In the genomic region with DNA sequence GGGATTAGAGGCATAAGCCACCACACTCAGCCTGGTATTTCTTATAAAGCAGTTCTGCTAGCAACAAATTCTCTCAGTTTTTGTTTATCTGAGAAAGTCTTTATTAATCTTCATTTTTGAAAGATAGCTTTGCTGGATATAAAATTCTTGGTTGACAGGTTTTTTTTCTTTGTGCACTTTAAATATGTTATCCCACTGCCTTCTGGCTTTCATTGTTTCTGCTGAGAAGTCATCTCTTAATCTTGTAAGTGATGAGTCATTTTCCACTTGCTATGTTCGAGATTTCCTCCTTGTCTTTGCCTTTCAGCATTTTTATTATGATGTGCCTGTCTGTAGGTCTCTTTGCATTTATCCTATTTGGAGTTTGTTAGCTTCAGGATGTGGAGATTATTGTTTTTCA, we compare ENCODE assay signal across 2 cellular contexts.
TF ChIP-seq lines count a peak whose summit lies in the region.

No MANE protein-coding gene starts in this region.

TF ChIP-seq in HepG2, 621 proteins besides CTCF, POLR2A, EP300 and RAD21:
- peak; percentile 92 for TF ChIP-seq ZNF317 (CRISPR knock-in tag; IDR thresholded peaks at IDR 0.05)
- TF ChIP-seq BRCA1 (CRISPR knock-in tag; IDR thresholded peaks at IDR 0.05): no peak
- TF ChIP-seq ZNF17 (CRISPR knock-in tag; IDR thresholded peaks at IDR 0.05): no peak
- peak; percentile 82; the same call in 1 of the 2 replicates for TF ChIP-seq ZNF136 (CRISPR knock-in tag; IDR thresholded peaks at IDR 0.05; ENCODE audit: low read depth)
TF ChIP-seq in HepG2: peak in this region for 2.

TF ChIP-seq in K562, 482 proteins besides CTCF, POLR2A, EP300 and RAD21:
- no peak for TF ChIP-seq SMAD1 (IDR thresholded peaks at IDR 0.05; ENCODE audit: low read depth, low read length, partially characterized antibody)
- peak; percentile 95 for TF ChIP-seq CBX5 (IDR thresholded peaks at IDR 0.05; ENCODE audit: borderline replicate concordance, low read depth)
- no peak for TF ChIP-seq CBX1 (IDR thresholded peaks at IDR 0.05; ENCODE audit: low read depth)
- no peak for TF ChIP-seq HDAC2 (IDR thresholded peaks at IDR 0.05)
- TF ChIP-seq JUND (IDR thresholded peaks at IDR 0.05; ENCODE audit: borderline replicate concordance, low read depth, low read length): peak; percentile 91
- TF ChIP-seq JUND (tag; IDR thresholded peaks at IDR 0.05; ENCODE audit: borderline replicate concordance, low read depth, low read length): peak; percentile 88
- TF ChIP-seq FOSL1 (tag; conservative IDR thresholded peaks at IDR 0.05): peak; percentile 82
- no peak for TF ChIP-seq ELF4 (CRISPR knock-in tag; IDR thresholded peaks at IDR 0.05)
- peak; percentile 66 for TF ChIP-seq ZNF316 (IDR thresholded peaks at IDR 0.05)
- no peak for TF ChIP-seq PHTF2 (CRISPR knock-in tag; IDR thresholded peaks at IDR 0.05)
- TF ChIP-seq ATF3 (IDR thresholded peaks at IDR 0.05): peak; percentile 90
- TF ChIP-seq ATF3 (CRISPR knock-in tag; conservative IDR thresholded peaks at IDR 0.05): peak; percentile 60; the same call in 1 of the 2 replicates
- peak; percentile 49 for TF ChIP-seq C11orf30 (IDR thresholded peaks at IDR 0.05; ENCODE audit: low read depth)
- peak; percentile 41 for TF ChIP-seq MAFF (IDR thresholded peaks at IDR 0.05; ENCODE audit: low read length)
- TF ChIP-seq ZZZ3 (IDR thresholded peaks at IDR 0.05): no peak
- TF ChIP-seq TEAD4 (IDR thresholded peaks at IDR 0.05; ENCODE audit: low read length): 0 out of 2 replicates have a peak, but pooled peaks have one; percentile 8
- no peak for TF ChIP-seq TEAD4 (CRISPR knock-in tag; IDR thresholded peaks at IDR 0.05; ENCODE audit: borderline replicate concordance)
- TF ChIP-seq RUNX1 (IDR thresholded peaks at IDR 0.05; ENCODE audit: low read depth): no peak
- no peak for TF ChIP-seq HNRNPK (IDR thresholded peaks at IDR 0.05; ENCODE audit: low read depth, low read length, poor library complexity, severe bottlenecking)
- TF ChIP-seq BRD9 (IDR thresholded peaks at IDR 0.05; ENCODE audit: low read depth, partially characterized antibody): no peak
- peak; percentile 76 for TF ChIP-seq ZNF384 (IDR thresholded peaks at IDR 0.05; ENCODE audit: low read depth, low read length)
- no peak for TF ChIP-seq E2F6 (IDR thresholded peaks at IDR 0.05; ENCODE audit: borderline replicate concordance in 1 of 2, extremely low read depth in 1 of 2, insufficient read depth in 1 of 2, insufficient read length in 1 of 2, low read depth in 1 of 2, low read length in 1 of 2, poor library complexity in 1 of 2, severe bottlenecking in 1 of 2)
- TF ChIP-seq TRIM24 (IDR thresholded peaks at IDR 0.05): peak; percentile 89 to 93
- TF ChIP-seq RBM22 (IDR thresholded peaks at IDR 0.05; ENCODE audit: low read depth, low read length, poor library complexity, severe bottlenecking): no peak
- 0 out of 2 replicates have a peak, but pooled peaks have one; percentile 11 for TF ChIP-seq MEF2A (IDR thresholded peaks at IDR 0.05; ENCODE audit: control insufficient read depth, low read depth, low read length)
- TF ChIP-seq HMG20A (CRISPR knock-in tag; conservative IDR thresholded peaks at IDR 0.05): no peak
- no peak for TF ChIP-seq PHF8 (IDR thresholded peaks at IDR 0.05; ENCODE audit: borderline replicate concordance, low read length)
- peak; percentile 32; the same call in 1 of the 2 replicates for TF ChIP-seq XRCC3 (IDR thresholded peaks at IDR 0.05)
- peak; percentile 45; the same call in 1 of the 2 replicates for TF ChIP-seq DPF2 (IDR thresholded peaks at IDR 0.05)
- no peak for TF ChIP-seq STAG1 (CRISPR knock-in tag; IDR thresholded peaks at IDR 0.05; ENCODE audit: borderline replicate concordance)
- TF ChIP-seq, protein P1, sequence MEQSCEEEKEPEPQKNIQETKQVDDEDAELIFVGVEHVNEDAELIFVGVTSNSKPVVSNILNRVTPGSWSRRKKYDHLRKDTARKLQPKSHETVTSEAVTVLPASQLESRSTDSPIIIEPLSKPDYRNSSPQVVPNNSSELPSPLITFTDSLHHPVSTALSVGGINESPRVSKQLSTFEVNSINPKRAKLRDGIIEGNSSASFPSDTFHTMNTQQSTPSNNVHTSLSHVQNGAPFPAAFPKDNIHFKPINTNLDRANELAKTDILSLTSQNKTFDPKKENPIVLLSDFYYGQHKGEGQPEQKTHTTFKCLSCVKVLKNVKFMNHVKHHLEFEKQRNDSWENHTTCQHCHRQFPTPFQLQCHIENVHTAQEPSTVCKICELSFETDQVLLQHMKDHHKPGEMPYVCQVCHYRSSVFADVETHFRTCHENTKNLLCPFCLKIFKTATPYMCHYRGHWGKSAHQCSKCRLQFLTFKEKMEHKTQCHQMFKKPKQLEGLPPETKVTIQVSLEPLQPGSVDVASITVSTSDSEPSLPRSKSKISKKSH (CRISPR knock-in tag; IDR thresholded peaks at IDR 0.05): 0 out of 2 replicates have a peak, but pooled peaks have one; percentile 24
- no peak for TF ChIP-seq CHCHD3 (CRISPR knock-in tag; IDR thresholded peaks at IDR 0.05)
- TF ChIP-seq CEBPB (tag; IDR thresholded peaks at IDR 0.05): no peak
- no peak for TF ChIP-seq ZNF263 (CRISPR knock-in tag; IDR thresholded peaks at IDR 0.05; ENCODE audit: borderline replicate concordance)
- TF ChIP-seq, protein P2, sequence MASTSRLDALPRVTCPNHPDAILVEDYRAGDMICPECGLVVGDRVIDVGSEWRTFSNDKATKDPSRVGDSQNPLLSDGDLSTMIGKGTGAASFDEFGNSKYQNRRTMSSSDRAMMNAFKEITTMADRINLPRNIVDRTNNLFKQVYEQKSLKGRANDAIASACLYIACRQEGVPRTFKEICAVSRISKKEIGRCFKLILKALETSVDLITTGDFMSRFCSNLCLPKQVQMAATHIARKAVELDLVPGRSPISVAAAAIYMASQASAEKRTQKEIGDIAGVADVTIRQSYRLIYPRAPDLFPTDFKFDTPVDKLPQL (IDR thresholded peaks at IDR 0.05; ENCODE audit: extremely low read depth, insufficient read length): no peak
- peak; percentile 66; the same call in 1 of the 2 replicates for TF ChIP-seq ZFP1 (CRISPR knock-in tag; IDR thresholded peaks at IDR 0.05)
- no peak for TF ChIP-seq PHF20 (IDR thresholded peaks at IDR 0.05; ENCODE audit: partially characterized antibody)
- TF ChIP-seq CHD1 (IDR thresholded peaks at IDR 0.05; ENCODE audit: low read length): no peak
- TF ChIP-seq GABPB2 (CRISPR knock-in tag; conservative IDR thresholded peaks at IDR 0.05): no peak
- no peak for TF ChIP-seq ZNF174 (CRISPR knock-in tag; IDR thresholded peaks at IDR 0.05)
- TF ChIP-seq TRIM28 (IDR thresholded peaks at IDR 0.05): peak; percentile 98
- peak; percentile 68; the same call in 1 of the 2 replicates for TF ChIP-seq ZEB2 (IDR thresholded peaks at IDR 0.05)
- peak; percentile 72; the same call in 1 of the 2 replicates for TF ChIP-seq JUN (IDR thresholded peaks at IDR 0.05; ENCODE audit: borderline replicate concordance, low read depth, low read length)
- no peak for TF ChIP-seq JUN (CRISPR knock-in tag; IDR thresholded peaks at IDR 0.05; ENCODE audit: borderline replicate concordance)
- TF ChIP-seq MAFK (IDR thresholded peaks at IDR 0.05; ENCODE audit: low read length): 0 out of 2 replicates have a peak, but pooled peaks have one; percentile 3
- TF ChIP-seq MYBL2 (IDR thresholded peaks at IDR 0.05; ENCODE audit: low read depth): no peak
- TF ChIP-seq MYBL2 (CRISPR knock-in tag; IDR thresholded peaks at IDR 0.05; ENCODE audit: borderline replicate concordance): no peak
- TF ChIP-seq EWSR1 (IDR thresholded peaks at IDR 0.05; ENCODE audit: borderline replicate concordance, low read depth, partially characterized antibody): no peak
- no peak for TF ChIP-seq ETV6 (IDR thresholded peaks at IDR 0.05; ENCODE audit: borderline replicate concordance in 1 of 2, low read depth in 2 of 2, low read length in 1 of 2)
- TF ChIP-seq ETV6 (CRISPR knock-in tag; IDR thresholded peaks at IDR 0.05; ENCODE audit: borderline replicate concordance): no peak
- TF ChIP-seq NFE2 (IDR thresholded peaks at IDR 0.05; ENCODE audit: low read depth): peak; percentile 84
- TF ChIP-seq, protein P3, sequence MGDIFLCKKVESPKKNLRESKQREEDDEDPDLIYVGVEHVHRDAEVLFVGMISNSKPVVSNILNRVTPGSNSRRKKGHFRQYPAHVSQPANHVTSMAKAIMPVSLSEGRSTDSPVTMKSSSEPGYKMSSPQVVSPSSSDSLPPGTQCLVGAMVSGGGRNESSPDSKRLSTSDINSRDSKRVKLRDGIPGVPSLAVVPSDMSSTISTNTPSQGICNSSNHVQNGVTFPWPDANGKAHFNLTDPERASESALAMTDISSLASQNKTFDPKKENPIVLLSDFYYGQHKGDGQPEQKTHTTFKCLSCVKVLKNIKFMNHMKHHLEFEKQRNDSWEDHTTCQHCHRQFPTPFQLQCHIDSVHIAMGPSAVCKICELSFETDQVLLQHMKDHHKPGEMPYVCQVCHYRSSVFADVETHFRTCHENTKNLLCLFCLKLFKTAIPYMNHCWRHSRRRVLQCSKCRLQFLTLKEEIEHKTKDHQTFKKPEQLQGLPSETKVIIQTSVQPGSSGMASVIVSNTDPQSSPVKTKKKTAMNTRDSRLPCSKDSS (IDR thresholded peaks at IDR 0.05; ENCODE audit: low read depth, partially characterized antibody): peak; percentile 94
- peak in 1 of 2 experiments; percentile 99; a peak in 2 of 3 replicates for TF ChIP-seq CBX3 (IDR thresholded peaks at IDR 0.05; ENCODE audit: borderline replicate concordance in 1 of 2, low read length in 2 of 2)
- peak; percentile 67 for TF ChIP-seq MAFG (tag; conservative IDR thresholded peaks at IDR 0.05)
- no peak for TF ChIP-seq CBFB (CRISPR knock-in tag; IDR thresholded peaks at IDR 0.05)
